Comparison of ENCODE assay signal across 12 cellular contexts in genomic region chr2:161171595-161171929, GRCh38. TPM values are rescaled to one million over a fixed set of nuclear protein-coding genes. Genes with fewer than 3 reads are reported as not detected.
A peak's percentile ranks its signal among the peaks of the same experiment; 100 is the strongest.
DNase-seq lines count a peak whose midpoint lies in the region; ATAC-seq and TF ChIP-seq lines count a peak whose summit lies in the region.
"Had no signal": no experiment of that assay in that cellular context is flagged by ENCODE, and none has a peak within 500 bp of the region (broad histone marks: within the 10 kb centered on the region; RNA-seq: fewer than 3 reads in every experiment).

No MANE protein-coding gene starts in this region.

- peaks cover 71 to 81% of the 10 kb centered on the region in 2 experiments for H3K4me1 ChIP-seq in neutrophil (ENCODE audit: control insufficient read depth in 1 of 2, insufficient read depth in 1 of 2, low read depth in 1 of 2, low read length in 1 of 2)

- H3K27ac Mint-ChIP-seq in IgD-negative memory B cell: peak overlapping the region; percentile 2 to 21 (median 14)
- H3K27ac Mint-ChIP-seq: endodermal cell, nephron progenitor cell had no signal

- H3K27ac ChIP-seq in neutrophil: peak overlapping the region; percentile 99

- no peaks in the 10 kb centered on the region for H3K27me3 Mint-ChIP-seq in IgD-negative memory B cell

- ATAC-seq in GM19328 (IDR thresholded peaks at IDR 0.05; ENCODE audit: unreplicated experiment): no peak

- no peaks in the 10 kb centered on the region for H3K9me3 ChIP-seq in neutrophil

- H3K4me3 Mint-ChIP-seq in IgD-negative memory B cell: peak overlapping the region; percentile 33 to 91 (median 64)
- H3K4me3 Mint-ChIP-seq: endodermal cell, nephron progenitor cell had no signal

- H3K4me3 ChIP-seq in neutrophil (ENCODE audit: low read depth in 1 of 2, low read length in 1 of 2): no peak overlapping the region
- H3K4me3 ChIP-seq: skin epidermis had no signal

- TF ChIP-seq CTCF in neutrophil (IDR thresholded peaks at IDR 0.05): no peak

- peaks cover 0 to 2% (median 0%) of the 10 kb centered on the region in 3 donors for H3K9me3 Mint-ChIP-seq in IgD-negative memory B cell
- H3K9me3 Mint-ChIP-seq: endodermal cell had no signal

- peaks cover 15% of the 10 kb centered on the region for H3K36me3 Mint-ChIP-seq in IgD-negative memory B cell

- DNase-seq in EH (ENCODE audit: low read depth): peak; percentile 26
- peak; percentile 58 for DNase-seq in amniotic epithelial cell (ENCODE audit: low read depth)
- no peak for DNase-seq in NCI-H2081 (lab: John Stamatoyannopoulos, UW)
- DNase-seq in NCI-H748 (lab: John Stamatoyannopoulos, UW; ENCODE audit: unreplicated experiment): no peak
- DNase-seq: activated CD4-positive, alpha-beta T cell treated with anti-CD3 and anti-CD28 coated beads, Interleukin-2, amount 50 U/mL, for 48 hours; amygdala; endodermal cell; nephron progenitor cell had no signal

- H3K36me3 ChIP-seq in neutrophil: peaks cover 3% of the 10 kb centered on the region

- no peaks in the 10 kb centered on the region for H3K27me3 ChIP-seq in neutrophil

- H3K4me1 Mint-ChIP-seq in IgD-negative memory B cell: peaks cover 64 to 80% (median 77%) of the 10 kb centered on the region in 3 donors
- H3K4me1 Mint-ChIP-seq: nephron progenitor cell had no signal

RNA-seq across cellular contexts. Expression of gene TANK, which starts 11.3 kb away (rescaled TPM):
- polyA plus RNA-seq in IgD-negative memory B cell: 90.1 TPM

Comparison
In these comparisons a context has a peak if more than half of its experiments do, and no peak if none do; other contexts are left out.
1. DNase-seq: peak in EH (single experiment) and amniotic epithelial cell (single experiment); none in NCI-H2081 (0 of 2) and NCI-H748 (single experiment).